Comparison of ENCODE assay signal across 20 cellular contexts in genomic region chr1:155478270-155478852, GRCh38.
"Had no signal": no experiment of that assay in that cellular context is flagged by ENCODE, and none has a peak within 500 bp of the region (broad histone marks: within the 10 kb centered on the region; RNA-seq: fewer than 3 reads in every experiment).

No MANE protein-coding gene starts in this region.

- H3K27ac ChIP-seq: adrenal gland, sigmoid colon, tibial artery had no signal

- H3K9me3 Mint-ChIP-seq: dendritic cell treated with granulocyte-macrophage colony-stimulating factor and Interleukin-4, amounts not matched to agents 40 ng/mL and 50 ng/mL, for 4 days; natural killer cell treated with Interleukin-12 subunit alpha and Interleukin-12 subunit beta and Interleukin-15 and Interleukin-18, amount 100 ng/mL, for 72 hours had no signal

- H3K27me3 ChIP-seq: adrenal gland, sigmoid colon, tibial artery had no signal

- H3K4me3 ChIP-seq: adrenal gland, lung, sigmoid colon, tibial artery had no signal

- DNase-seq: activated CD4-positive, alpha-beta T cell treated with anti-CD3 and anti-CD28 coated beads for 1 hour; activated CD4-positive, alpha-beta T cell treated with anti-CD3 and anti-CD28 coated beads, Interleukin-2, amount 50 U/mL, for 4 hours; activated gamma-delta T cell treated with Interleukin-2 at 50 U/mL for 16 hours; adrenal gland; effector CD8-positive, alpha-beta T cell; hippocampal formation; nucleus accumbens; sigmoid colon; stimulated activated naive CD4-positive, alpha-beta T cell; substantia nigra; T-helper 1 cell; T1000; tibial artery had no signal

- H3K4me3 Mint-ChIP-seq: dendritic cell treated with granulocyte-macrophage colony-stimulating factor and Interleukin-4, amounts not matched to agents 40 ng/mL and 50 ng/mL, for 4 days; natural killer cell treated with Interleukin-12 subunit alpha and Interleukin-12 subunit beta and Interleukin-15 and Interleukin-18, amount 100 ng/mL, for 72 hours had no signal

- H3K27me3 Mint-ChIP-seq: dendritic cell treated with granulocyte-macrophage colony-stimulating factor and Interleukin-4, amounts not matched to agents 40 ng/mL and 50 ng/mL, for 4 days; natural killer cell treated with Interleukin-12 subunit alpha and Interleukin-12 subunit beta and Interleukin-15 and Interleukin-18, amount 100 ng/mL, for 72 hours had no signal

- FAIRE-seq: keratinocyte, urothelium cell line had no signal

- ATAC-seq: activated naive CD4-positive, alpha-beta T cell treated with anti-CD3 and anti-CD28 coated beads, Interleukin-2, amount 50 U/mL, for 72 hours; left lobe of liver; natural killer cell treated with Interleukin-12 subunit alpha and Interleukin-12 subunit beta and Interleukin-15 and Interleukin-18, amount 100 ng/mL, for 72 hours had no signal

- H3K27ac Mint-ChIP-seq: activated naive CD4-positive, alpha-beta T cell treated with anti-CD3 and anti-CD28 coated beads, Interleukin-2, amount 50 U/mL, for 72 hours; dendritic cell treated with granulocyte-macrophage colony-stimulating factor and Interleukin-4, amounts not matched to agents 40 ng/mL and 50 ng/mL, for 4 days had no signal

- H3K9me3 ChIP-seq: adrenal gland, sigmoid colon, tibial artery had no signal
